In the genomic region with DNA sequence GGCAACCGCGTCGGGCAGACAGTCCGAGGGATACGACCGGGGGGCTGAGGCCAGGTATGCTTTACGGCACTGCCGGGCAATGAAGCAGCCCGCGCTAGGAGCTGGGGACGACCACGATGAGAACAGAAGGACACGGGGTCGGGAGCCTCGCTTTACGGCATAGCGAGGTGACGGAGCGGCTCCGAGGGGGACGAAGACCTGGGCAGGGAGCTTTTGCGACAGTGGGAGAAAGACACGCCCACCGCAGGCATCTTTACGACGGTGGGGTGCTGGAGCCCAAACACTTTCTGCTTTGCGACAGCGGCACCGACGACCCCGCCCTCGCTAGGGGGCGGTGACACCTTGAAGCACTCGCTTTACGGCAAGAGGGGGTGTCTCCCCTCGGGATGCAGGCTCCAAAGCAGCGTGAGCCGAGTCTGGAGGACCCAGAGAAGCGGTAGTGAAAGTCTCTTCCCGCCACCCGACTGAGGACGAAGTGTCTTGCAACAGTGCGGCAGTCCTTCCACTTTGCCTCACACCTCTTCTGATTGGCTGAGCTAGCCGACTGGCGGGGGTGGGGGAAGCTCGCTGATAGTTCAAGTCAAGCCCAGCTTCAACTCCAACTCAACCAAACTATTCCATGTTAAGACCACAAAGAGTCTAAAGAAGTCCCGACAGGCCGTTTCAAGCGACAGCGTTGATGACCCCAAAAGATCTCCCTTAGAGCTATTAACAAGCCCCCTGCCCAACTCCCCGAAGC, we compare ENCODE assay signal across 8 cellular contexts. TPM values are rescaled to one million over a fixed set of nuclear protein-coding genes. Genes with fewer than 3 reads are reported as not detected.
DNase-seq lines count a peak whose midpoint lies in the region; ATAC-seq, FAIRE-seq and TF ChIP-seq lines count a peak whose summit lies in the region.

No MANE protein-coding gene starts in this region.

- H2AFZ ChIP-seq in H1 (ENCODE audit: low read length) (no peak overlapping the region), mesenchymal stem cell (ENCODE audit: low read depth, low read length) (peak overlapping the region; percentile 79)

- TF ChIP-seq EP300 in H1 (IDR thresholded peaks at IDR 0.05; ENCODE audit: borderline replicate concordance in 1 of 2, low read depth in 2 of 2, low read length in 2 of 2), result no peak; a peak in 1 of 3 replicates

- H4K20me1 ChIP-seq in H1 (replicated peaks in 1 of 2; ENCODE audit: control insufficient read depth in 1 of 2, insufficient read depth in 2 of 2, low read length in 2 of 2), result peaks cover 0 to under 1% of the 10 kb centered on the region in 2 experiments

- POLR2A ChIA-PET in H1 (lab: Charles Lee; ENCODE audit: partially characterized antibody), result interaction anchor here (0.5 to 13.4 kb wide), 30 partner anchors 9 to 254 kb away, joined by 3 to 223 read pairs (median 4); partner anchors contain the start of genes ACADVL, ACAP1, CHRNB1 and CLDN7

- H2BK5ac ChIP-seq in H1 (ENCODE audit: low read depth, low read length), result peak overlapping the region; percentile 20
- peak overlapping the region; percentile 48 for H2BK5ac ChIP-seq in mesenchymal stem cell (ENCODE audit: low read depth, low read length, poor library complexity, severe bottlenecking)

- H3K9ac ChIP-seq in H1 (replicated peaks in 1 of 4; ENCODE audit: extremely low read depth in 1 of 4, low read depth in 3 of 4, low read length in 3 of 4), result peak overlapping the region in 3 of 4 experiments; percentile 84 to 85 (median 84); a peak in 6 of 7 replicates
- peak overlapping the region; percentile 93 for H3K9ac ChIP-seq in mesenchymal stem cell (ENCODE audit: low read length)

- peak overlapping the region; percentile 84 for H3K27ac ChIP-seq in H1 (ENCODE audit: low read depth, low read length)
- H3K27ac ChIP-seq in mesenchymal stem cell (ENCODE audit: low read length, poor library complexity, severe bottlenecking), result peak overlapping the region; percentile 88

- peaks cover 0 to 7% (median 3%) of the 10 kb centered on the region in 4 experiments; a peak in 4 of 8 replicates for H3K36me3 ChIP-seq in H1 (ENCODE audit: control insufficient read depth in 2 of 4, insufficient read depth in 4 of 4, low read length in 3 of 4)
- H3K36me3 ChIP-seq in mesenchymal stem cell (ENCODE audit: control insufficient read depth in 1 of 2, insufficient read depth in 2 of 2, low read depth in 1 of 2, low read length in 2 of 2), result peaks cover 22 to 26% of the 10 kb centered on the region in 2 experiments

- H2BK120ac ChIP-seq in H1 (replicated peaks; ENCODE audit: low read depth, low read length) (no peak overlapping the region), mesenchymal stem cell (ENCODE audit: low read depth, low read length) (no peak overlapping the region)

- peak overlapping the region; percentile 90 for H3K14ac ChIP-seq in H1 (ENCODE audit: insufficient read length)
- no peak overlapping the region for H3K14ac ChIP-seq in mesenchymal stem cell (ENCODE audit: low read length in 2 of 2)

- peak overlapping the region; percentile 90 for H3K56ac ChIP-seq in H1 (replicated peaks; ENCODE audit: insufficient read length, low read depth, low read length)

- TF ChIP-seq CTCF in H1 (IDR thresholded peaks at IDR 0.05; ENCODE audit: control extremely low read depth in 1 of 3, insufficient read depth in 1 of 3, low read depth in 1 of 3, low read length in 3 of 3), result no peak

- H3K9me3 ChIP-seq in H1 (ENCODE audit: insufficient read depth in 2 of 2, low read depth in 1 of 2, low read length in 1 of 2) (no peaks in the 10 kb centered on the region), mesenchymal stem cell (ENCODE audit: control insufficient read depth, low read length) (no peaks in the 10 kb centered on the region)

- 0 out of 2 replicates have a peak overlapping the region, but pooled peaks have one; percentile 10 for H2BK15ac ChIP-seq in H1 (ENCODE audit: low read length)
- H2BK15ac ChIP-seq in mesenchymal stem cell (ENCODE audit: low read depth, poor library complexity, severe bottlenecking), result peak overlapping the region; percentile 50

- DNase-seq in COR-L47 (lab: John Stamatoyannopoulos, UW), result peak; percentile 92
- peak in 75 of 76 experiments; percentile 78 to 99 (median 96) for DNase-seq in HUDEP-2 (lab: John Stamatoyannopoulos, UW; ENCODE audit: unreplicated experiment in 76 of 76)
- DNase-seq in NOMO-1 treated with dmso at 0.1 percent for 144 hours (lab: John Stamatoyannopoulos, UW; ENCODE audit: unreplicated experiment), result peak; percentile 98
- peak; percentile 90 for DNase-seq in activated CD8-positive, alpha-beta memory T cell treated with anti-CD3 and anti-CD28 coated beads, Interleukin-2, amount 50 U/mL, for 1 hour (ENCODE audit: extremely low read depth)
- peak; percentile 95 to 99 for DNase-seq in H1 (ENCODE audit: low read depth in 1 of 2, low spot score in 2 of 2)
- peak; percentile 99 for DNase-seq in mesenchymal stem cell
- DNase-seq in stimulated activated CD8-positive, alpha-beta memory T cell treated with anti-CD3 and anti-CD28 coated beads, Interleukin-12 subunit alpha, Interleukin-12 subunit beta, amount 100 ng/mL, for 24 hours (ENCODE audit: extremely low read depth), result peak; percentile 88

- H4K8ac ChIP-seq in H1 (ENCODE audit: extremely low read depth, insufficient read depth, low read length) (peak overlapping the region; percentile 81; the same call in 1 of the 2 replicates), mesenchymal stem cell (ENCODE audit: low read length) (peak overlapping the region; percentile 64)

- H3K27me3 ChIP-seq in H1 (replicated peaks in 1 of 4; ENCODE audit: control insufficient read depth in 3 of 4, extremely low read depth in 1 of 4, insufficient read depth in 3 of 4, low read length in 3 of 4), result no peaks in the 10 kb centered on the region; a peak in 1 of 7 replicates
- H3K27me3 ChIP-seq in mesenchymal stem cell (ENCODE audit: control insufficient read depth in 1 of 2, insufficient read depth in 1 of 2, low read length in 2 of 2), result peaks cover under 1 to 2% of the 10 kb centered on the region in 2 experiments

- H3K4me1 ChIP-seq in H1 (replicated peaks in 1 of 4; ENCODE audit: control insufficient read depth in 3 of 4, insufficient read depth in 4 of 4, low read length in 3 of 4) (peaks cover 0 to 19% (median 8%) of the 10 kb centered on the region in 4 experiments; a peak in 6 of 7 replicates), mesenchymal stem cell (ENCODE audit: control insufficient read depth, insufficient read depth, low read depth, low read length) (peaks cover 19% of the 10 kb centered on the region)

- ATAC-seq in GM21367 (IDR thresholded peaks at IDR 0.05; ENCODE audit: unreplicated experiment), result peak; percentile 45

- H2BK20ac ChIP-seq in H1 (ENCODE audit: low read length), result no peak overlapping the region

- H3K79me1 ChIP-seq in H1 (ENCODE audit: low read depth, low read length) (peaks cover 2% of the 10 kb centered on the region; the same call in 1 of the 2 replicates), mesenchymal stem cell (replicated peaks; ENCODE audit: low read length, poor library complexity, severe bottlenecking) (peaks cover 28% of the 10 kb centered on the region)

- H3K4me2 ChIP-seq in H1 (ENCODE audit: insufficient read depth in 1 of 2, low read depth in 2 of 2, low read length in 2 of 2) (peak overlapping the region; percentile 95 to 96), mesenchymal stem cell (ENCODE audit: low read length, poor library complexity, severe bottlenecking) (peak overlapping the region; percentile 97)

- H3K4ac ChIP-seq in H1 (replicated peaks; ENCODE audit: insufficient read length, low read depth, low read length) (no peak overlapping the region), mesenchymal stem cell (ENCODE audit: low read depth in 1 of 2, low read length in 2 of 2) (peak overlapping the region in 1 of 2 experiments; percentile 81)

- TF ChIP-seq RAD21 in H1 (IDR thresholded peaks at IDR 0.05 in 1 of 2, conservative IDR thresholded peaks at IDR 0.05 in 1 of 2; ENCODE audit: low read depth in 2 of 2, low read length in 2 of 2), result peak in 1 of 2 experiments; percentile 3; a peak in 1 of 4 replicates

- H3K23ac ChIP-seq in H1 (ENCODE audit: insufficient read length), result no peak overlapping the region
- no peak overlapping the region for H3K23ac ChIP-seq in mesenchymal stem cell (ENCODE audit: low read length in 2 of 2)

- H3K79me2 ChIP-seq in H1 (ENCODE audit: control insufficient read depth in 1 of 2, insufficient read depth in 2 of 2, low read length in 2 of 2), result peaks cover 0 to 14% of the 10 kb centered on the region in 2 experiments; a peak in 2 of 4 replicates

- H4K91ac ChIP-seq in H1 (replicated peaks; ENCODE audit: insufficient read length, low read length), result peak overlapping the region; percentile 81
- H4K91ac ChIP-seq in mesenchymal stem cell (ENCODE audit: low read length), result peak overlapping the region; percentile 91

- WGBS in H1 (ENCODE audit: extremely low coverage in 1 of 2, insufficient coverage in 1 of 2, insufficient read length in 1 of 2, insufficient replicate concordance in 2 of 2, low coverage in 1 of 2, low lambda C conversion rate in 2 of 2, missing lambda C conversion rate in 1 of 2), 2 experiments, result 0% methylated on average over 51 of the region's 51 CpGs; no CpG with 5 or more reads in 1 of the 2 experiments
- WGBS in mesenchymal stem cell, result under 1% methylated on average over 51 of the region's 51 CpGs

- H3K4me3 ChIP-seq in H1 (ENCODE audit: extremely low read depth in 1 of 4, insufficient read depth in 2 of 4, low read depth in 3 of 4, low read length in 4 of 4), result peak overlapping the region; percentile 69 to 97 (median 82)
- peak overlapping the region; percentile 76 to 100 for H3K4me3 ChIP-seq in mesenchymal stem cell (ENCODE audit: insufficient read depth in 1 of 2, low read depth in 1 of 2, low read length in 2 of 2)

- TF ChIP-seq POLR2A in H1 (IDR thresholded peaks at IDR 0.05; ENCODE audit: control extremely low read depth in 1 of 2, low read depth in 2 of 2, low read length in 2 of 2), result peak in 1 of 2 experiments; percentile 80; a peak in 2 of 3 replicates

- peak overlapping the region; percentile 29; the same call in 1 of the 2 replicates for H2BK12ac ChIP-seq in H1 (ENCODE audit: low read depth, low read length)
- peak overlapping the region in 1 of 2 experiments; percentile 75 for H2BK12ac ChIP-seq in mesenchymal stem cell (ENCODE audit: low read length in 2 of 2)

- H3K23me2 ChIP-seq in H1 (ENCODE audit: low read depth, low read length), result peaks cover 8% of the 10 kb centered on the region

- FAIRE-seq in H1 (lab: Jason Lieb, UNC), result peak; percentile 95

- peak overlapping the region; percentile 57 for H3K18ac ChIP-seq in H1 (ENCODE audit: extremely low read depth, low read length)
- peak overlapping the region; percentile 64 to 91 for H3K18ac ChIP-seq in mesenchymal stem cell (ENCODE audit: low read depth in 1 of 2, low read length in 2 of 2)

- H2AK5ac ChIP-seq in H1 (ENCODE audit: low read depth, low read length) (no peak overlapping the region), mesenchymal stem cell (ENCODE audit: low read length, severe bottlenecking) (no peak overlapping the region)

- CTCF ChIA-PET in H1 (lab: Charles Lee; ENCODE audit: partially characterized antibody), result interaction anchor here (0.7 to 9.3 kb wide), 14 partner anchors 14 to 358 kb away, joined by 3 to 167 read pairs (median 5); partner anchors contain the start of genes GPS2, SENP3, TMEM95 and TP53

- peak overlapping the region; percentile 88 for H4K5ac ChIP-seq in H1 (ENCODE audit: insufficient read length, low read depth, low read length)

RNA-seq across cellular contexts. Expression of gene NEURL4, which starts 0.4 kb away (rescaled TPM):
- 46.8 and 55.4 TPM in 2 replicates for total RNA-seq in H1 (2021; fragmentation: NEBNext Ultra II Directional; extraction: Animal tissue kit (Norgen Biotek cat#: 25700))
- 29.6 and 39.9 TPM in 2 replicates for polyA plus RNA-seq in H1 (2011; rRNA removed)
- polyA plus RNA-seq in H1 (2011; cell fraction: cytosol; rRNA removed), result 25.8 TPM
- 261 TPM for polyA plus RNA-seq in H1 (2011; cell fraction: nucleus; rRNA removed)
- polyA plus RNA-seq in H1 (2012, experiment 1 of 2), result 32.3 to 49.5 TPM (median 46.3 TPM) in 4 replicates
- 25.9 TPM for polyA plus RNA-seq in H1 (2012, experiment 2 of 2)
- polyA plus RNA-seq in H1 (2013, experiment 1 of 2), result 18.6 TPM
- polyA plus RNA-seq in H1 (2013, experiment 2 of 2), result 19.7 TPM
- polyA minus RNA-seq in H1 (2011; rRNA and poly(A)+ RNA removed), result 32.3 and 33.5 TPM in 2 replicates
- polyA minus RNA-seq in H1 (2011; cell fraction: cytosol; rRNA and poly(A)+ RNA removed), result 21.3 TPM
- 76.2 TPM for polyA minus RNA-seq in H1 (2011; cell fraction: nucleus; rRNA and poly(A)+ RNA removed)
- 9.9 TPM for polyA plus RNA-seq in mesenchymal stem cell (2013, experiment 1 of 2)
- polyA plus RNA-seq in mesenchymal stem cell (2013, experiment 2 of 2), result 8.3 TPM

RNA-seq across cellular contexts. Expression of gene ACAP1, which starts 6.8 kb away (rescaled TPM):
- 45.1 and 49.2 TPM in 2 replicates for total RNA-seq in H1 (2021; fragmentation: NEBNext Ultra II Directional; extraction: Animal tissue kit (Norgen Biotek cat#: 25700))
- polyA plus RNA-seq in H1 (2011; rRNA removed), result 11.9 and 18.0 TPM in 2 replicates
- polyA plus RNA-seq in H1 (2011; cell fraction: cytosol; rRNA removed), result 21.2 TPM
- 48.4 TPM for polyA plus RNA-seq in H1 (2011; cell fraction: nucleus; rRNA removed)
- polyA plus RNA-seq in H1 (2012, experiment 1 of 2), result 17.1 to 31.0 TPM (median 26.1 TPM) in 4 replicates
- 15.8 TPM for polyA plus RNA-seq in H1 (2012, experiment 2 of 2)
- polyA plus RNA-seq in H1 (2013, experiment 1 of 2), result 41.6 TPM
- 42.2 TPM for polyA plus RNA-seq in H1 (2013, experiment 2 of 2)
- polyA minus RNA-seq in H1 (2011; rRNA and poly(A)+ RNA removed), result 9.9 and 20.3 TPM in 2 replicates
- polyA minus RNA-seq in H1 (2011; cell fraction: cytosol; rRNA and poly(A)+ RNA removed), result 11.6 TPM
- polyA minus RNA-seq in H1 (2011; cell fraction: nucleus; rRNA and poly(A)+ RNA removed), result 10.8 TPM
- polyA plus RNA-seq in mesenchymal stem cell (2013, experiment 1 of 2), result 5.8 TPM
- polyA plus RNA-seq in mesenchymal stem cell (2013, experiment 2 of 2), result 8.4 TPM

RNA-seq across cellular contexts. Expression of gene GPS2, which starts 14.4 kb away (rescaled TPM):
- total RNA-seq in H1 (2021; fragmentation: NEBNext Ultra II Directional; extraction: Animal tissue kit (Norgen Biotek cat#: 25700)), result 67.0 and 74.8 TPM in 2 replicates
- 152 and 203 TPM in 2 replicates for polyA plus RNA-seq in H1 (2011; rRNA removed)
- 79.1 TPM for polyA plus RNA-seq in H1 (2011; cell fraction: cytosol; rRNA removed)
- 153 TPM for polyA plus RNA-seq in H1 (2011; cell fraction: nucleus; rRNA removed)
- polyA plus RNA-seq in H1 (2012, experiment 1 of 2), result 73.9 to 93.2 TPM (median 88.0 TPM) in 4 replicates
- polyA plus RNA-seq in H1 (2012, experiment 2 of 2), result 103 TPM
- 63.1 TPM for polyA plus RNA-seq in H1 (2013, experiment 1 of 2)
- polyA plus RNA-seq in H1 (2013, experiment 2 of 2), result 58.9 TPM
- polyA minus RNA-seq in H1 (2011; rRNA and poly(A)+ RNA removed), result 43.0 and 79.6 TPM in 2 replicates
- polyA minus RNA-seq in H1 (2011; cell fraction: cytosol; rRNA and poly(A)+ RNA removed), result 44.0 TPM
- polyA minus RNA-seq in H1 (2011; cell fraction: nucleus; rRNA and poly(A)+ RNA removed), result 47.7 TPM
- 48.9 TPM for polyA plus RNA-seq in mesenchymal stem cell (2013, experiment 1 of 2)
- 47.3 TPM for polyA plus RNA-seq in mesenchymal stem cell (2013, experiment 2 of 2)

RNA-seq across cellular contexts. Expression of gene EIF5A, which starts 22.1 kb away (rescaled TPM):
- 1,158 and 1,172 TPM in 2 replicates for total RNA-seq in H1 (2021; fragmentation: NEBNext Ultra II Directional; extraction: Animal tissue kit (Norgen Biotek cat#: 25700))
- polyA plus RNA-seq in H1 (2011; rRNA removed), result 717 and 962 TPM in 2 replicates
- 875 TPM for polyA plus RNA-seq in H1 (2011; cell fraction: cytosol; rRNA removed)
- 719 TPM for polyA plus RNA-seq in H1 (2011; cell fraction: nucleus; rRNA removed)
- 1,190 to 1,288 TPM (median 1,234 TPM) in 4 replicates for polyA plus RNA-seq in H1 (2012, experiment 1 of 2)
- polyA plus RNA-seq in H1 (2012, experiment 2 of 2), result 1,228 TPM
- polyA plus RNA-seq in H1 (2013, experiment 1 of 2), result 992 TPM
- polyA plus RNA-seq in H1 (2013, experiment 2 of 2), result 1,009 TPM
- 837 and 958 TPM in 2 replicates for polyA minus RNA-seq in H1 (2011; rRNA and poly(A)+ RNA removed)
- polyA minus RNA-seq in H1 (2011; cell fraction: cytosol; rRNA and poly(A)+ RNA removed), result 476 TPM
- polyA minus RNA-seq in H1 (2011; cell fraction: nucleus; rRNA and poly(A)+ RNA removed), result 281 TPM
- 537 TPM for polyA plus RNA-seq in mesenchymal stem cell (2013, experiment 1 of 2)
- polyA plus RNA-seq in mesenchymal stem cell (2013, experiment 2 of 2), result 553 TPM

RNA-seq across cellular contexts. Expression of gene KCTD11, which starts 22.4 kb away (rescaled TPM):
- total RNA-seq in H1 (2021; fragmentation: NEBNext Ultra II Directional; extraction: Animal tissue kit (Norgen Biotek cat#: 25700)), result 8.7 and 9.2 TPM in 2 replicates
- 8.6 and 11.7 TPM in 2 replicates for polyA plus RNA-seq in H1 (2011; rRNA removed)
- polyA plus RNA-seq in H1 (2011; cell fraction: cytosol; rRNA removed), result 8.3 TPM
- polyA plus RNA-seq in H1 (2011; cell fraction: nucleus; rRNA removed), result 7.2 TPM
- 8.6 to 9.4 TPM (median 9.2 TPM) in 4 replicates for polyA plus RNA-seq in H1 (2012, experiment 1 of 2)
- 11.2 TPM for polyA plus RNA-seq in H1 (2012, experiment 2 of 2)
- polyA plus RNA-seq in H1 (2013, experiment 1 of 2), result 4.6 TPM
- 4.5 TPM for polyA plus RNA-seq in H1 (2013, experiment 2 of 2)
- 6.0 and 7.7 TPM in 2 replicates for polyA minus RNA-seq in H1 (2011; rRNA and poly(A)+ RNA removed)
- polyA minus RNA-seq in H1 (2011; cell fraction: cytosol; rRNA and poly(A)+ RNA removed), result 3.0 TPM
- 5.4 TPM for polyA minus RNA-seq in H1 (2011; cell fraction: nucleus; rRNA and poly(A)+ RNA removed)
- 7.1 TPM for polyA plus RNA-seq in mesenchymal stem cell (2013, experiment 1 of 2)
- 6.8 TPM for polyA plus RNA-seq in mesenchymal stem cell (2013, experiment 2 of 2)

Comparison
In these comparisons a context has a peak if more than half of its experiments do, and no peak if none do; other contexts are left out.
1. Peak in every context shown above with its lines: DNase-seq, ATAC-seq, H3K4me3 ChIP-seq and H3K27ac ChIP-seq.